In the genomic region with DNA sequence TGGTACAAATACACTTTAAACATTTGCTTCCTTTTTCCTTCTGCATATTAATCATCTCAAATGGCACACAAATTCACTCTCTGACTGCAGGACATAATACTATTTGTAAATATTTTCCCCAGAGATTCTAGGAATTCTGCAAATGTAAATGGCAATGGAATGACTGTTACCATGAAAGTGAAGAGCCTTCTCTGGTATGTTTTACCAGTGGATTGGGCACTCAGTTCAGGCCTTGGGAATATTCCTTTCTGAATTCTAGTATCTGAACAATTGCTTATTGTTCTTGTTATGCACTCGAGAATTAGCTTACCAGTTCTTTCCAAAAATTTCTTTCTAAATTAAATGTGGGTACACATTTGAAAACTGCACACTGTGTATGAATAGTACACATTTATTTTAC, we compare ENCODE assay signal across 17 cellular contexts.
DNase-seq lines count a peak whose midpoint lies in the region; FAIRE-seq and TF ChIP-seq lines count a peak whose summit lies in the region.
"Had no signal": no experiment of that assay in that cellular context is flagged by ENCODE, and none has a peak within 500 bp of the region (broad histone marks: within the 10 kb centered on the region; RNA-seq: fewer than 3 reads in every experiment).

No MANE protein-coding gene starts in this region.

- peaks cover 7% of the 10 kb centered on the region; the same call in 1 of the 2 replicates for H3K36me3 Mint-ChIP-seq in HFFc6 (ENCODE audit: low read depth)

- no peak overlapping the region for H3K27ac ChIP-seq in kidney (ENCODE audit: low read depth in 2 of 2, low read length in 2 of 2)
- H3K27ac ChIP-seq: BLaER1 treated with 17β-estradiol and CSF1 and Interleukin-3, amounts not matched to agents 10 nM and 100 nM; HL-60 had no signal

- no peak overlapping the region for H3K4me3 Mint-ChIP-seq in HFFc6

- H3K4me1 ChIP-seq in kidney (ENCODE audit: control insufficient read depth in 1 of 2, insufficient read depth in 1 of 2, low read depth in 1 of 2, low read length in 2 of 2) = no peaks in the 10 kb centered on the region

- H3K4me3 ChIP-seq in fibroblast of villous mesenchyme (ENCODE audit: low read depth, low read length) = no peak overlapping the region
- no peak overlapping the region for H3K4me3 ChIP-seq in kidney (ENCODE audit: low read length in 2 of 2)
- H3K4me3 ChIP-seq: BLaER1 treated with 17β-estradiol and CSF1 and Interleukin-3, amounts not matched to agents 10 nM and 100 nM had no signal

- peaks cover 2% of the 10 kb centered on the region for H3K27me3 Mint-ChIP-seq in HFFc6 (ENCODE audit: insufficient read depth)

- peak overlapping the region; percentile 7; the same call in 1 of the 2 replicates for H3K27ac Mint-ChIP-seq in HFFc6

- H3K9ac ChIP-seq in kidney (ENCODE audit: low read length in 2 of 2) = no peak overlapping the region
- H3K9ac ChIP-seq: BLaER1 treated with 17β-estradiol and CSF1 and Interleukin-3, amounts not matched to agents 10 nM and 100 nM had no signal

- no peaks in the 10 kb centered on the region for H3K9me3 Mint-ChIP-seq in HFFc6

- FAIRE-seq in kidney (lab: Jason Lieb, UNC) = no peak

- TF ChIP-seq CTCF in HFFc6 (IDR thresholded peaks at IDR 0.05) (no peak), fibroblast of villous mesenchyme (IDR thresholded peaks at IDR 0.05; ENCODE audit: insufficient read depth, low read depth, low read length) (no peak), kidney (IDR thresholded peaks at IDR 0.05; ENCODE audit: borderline replicate concordance, extremely low read depth, insufficient read depth) (no peak)

- DNase-seq in AG20443 (ENCODE audit: low spot score) (peak; percentile 56), HFFc6 (peak; percentile 13), fibroblast of villous mesenchyme (ENCODE audit: low read depth) (peak; percentile 6), pons (ENCODE audit: low spot score) (peak; percentile 53), NCI-H1417 treated with DMSO at 0.1 percent for 48 hours (lab: John Stamatoyannopoulos, UW) (no peak), NOMO-1 treated with dmso at 0.1 percent for 144 hours (lab: John Stamatoyannopoulos, UW; ENCODE audit: unreplicated experiment) (no peak), kidney (no peak)
- DNase-seq: ACHN; COR-L47; GOT3; KBM-7; NCI-H1092; NCI-H1694; NCI-H345; NK-92 treated with Interleukin-12 subunit alpha and Interleukin-12 subunit beta, amount 100 ng/mL, for 24 hours had no signal

- peaks cover 0 to 4% of the 10 kb centered on the region in 2 donors for H3K36me3 ChIP-seq in kidney (ENCODE audit: control insufficient read depth in 1 of 2, insufficient read depth in 2 of 2, low read length in 2 of 2)

- intact Hi-C loops in kidney (cut with DNase I) = no loop called here

- H3K4me1 Mint-ChIP-seq in HFFc6 (ENCODE audit: low read depth) = peaks cover 29% of the 10 kb centered on the region

- no peaks in the 10 kb centered on the region for H3K9me3 ChIP-seq in kidney (ENCODE audit: control insufficient read depth in 1 of 2, low read length in 2 of 2)
- H3K9me3 ChIP-seq: BLaER1 treated with 17β-estradiol and CSF1 and Interleukin-3, amounts not matched to agents 10 nM and 100 nM had no signal

Comparison
In these comparisons a context has a peak if more than half of its experiments do, and no peak if none do; other contexts are left out.
1. DNase-seq: peak in AG20443 (single experiment), HFFc6 (single experiment), fibroblast of villous mesenchyme (single experiment) and pons (single experiment); none in NCI-H1417 treated with DMSO at 0.1 percent for 48 hours (single experiment), NOMO-1 treated with dmso at 0.1 percent for 144 hours (single experiment) and kidney (single experiment).